ENCODE assay signal across 1 cellular context in the genomic region with DNA sequence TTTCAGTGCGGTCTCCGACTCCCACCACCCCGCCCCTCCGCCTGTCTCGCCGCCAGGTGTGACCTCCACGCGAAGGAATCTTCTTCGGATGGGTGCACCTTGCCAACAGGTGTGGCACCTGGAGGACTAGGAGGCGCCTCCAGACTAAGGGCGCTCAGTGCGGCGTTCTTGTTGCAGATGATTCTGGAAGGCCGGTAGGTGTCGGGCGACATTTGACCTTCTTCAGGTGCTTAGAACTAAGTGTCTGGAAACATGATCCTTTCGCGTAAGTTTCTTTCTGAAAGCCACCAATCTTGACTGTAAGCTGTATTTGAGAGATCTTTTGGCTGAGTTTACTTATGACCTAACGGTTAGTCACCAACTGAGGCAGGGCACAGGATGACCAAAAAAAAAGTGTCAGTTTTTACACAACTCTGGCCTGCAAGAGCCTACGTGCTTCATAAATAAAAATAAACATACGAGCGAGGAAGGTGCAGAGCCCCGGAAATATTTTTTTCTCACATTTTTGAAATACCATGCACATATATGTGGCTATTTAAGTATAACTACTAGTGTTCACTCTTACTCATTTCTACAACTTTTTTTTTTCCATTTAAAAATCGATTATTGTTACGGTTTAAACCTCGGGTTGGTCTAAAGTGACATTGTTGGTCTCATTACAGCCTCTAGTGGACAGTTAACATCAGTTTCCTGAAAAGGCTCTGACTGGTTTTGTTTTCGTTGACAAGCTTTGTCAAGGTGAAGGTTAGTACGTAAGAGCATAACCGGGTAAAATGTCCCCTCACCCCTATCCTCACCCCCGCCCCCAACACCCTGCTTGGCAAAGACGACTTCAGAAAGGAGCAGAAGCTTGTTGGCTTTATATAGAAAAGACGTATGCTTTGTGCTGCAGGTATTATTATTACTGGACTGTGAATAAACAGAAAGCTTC.
TF ChIP-seq lines count a peak whose summit lies in the region.

No MANE protein-coding gene starts in this region.

TF ChIP-seq in A549, 52 proteins besides CTCF, POLR2A, EP300 and RAD21 (continued from another document):
- TF ChIP-seq BHLHE40 (IDR thresholded peaks at IDR 0.05; ENCODE audit: low read depth, low read length) (no peak), FOSL2 (IDR thresholded peaks at IDR 0.05) (no peak), FOSL2 (CRISPR knock-in tag; IDR thresholded peaks at IDR 0.05) (no peak), ZFP36 (IDR thresholded peaks at IDR 0.05; ENCODE audit: borderline replicate concordance, partially characterized antibody) (no peak)
- TF ChIP-seq, protein P1, sequence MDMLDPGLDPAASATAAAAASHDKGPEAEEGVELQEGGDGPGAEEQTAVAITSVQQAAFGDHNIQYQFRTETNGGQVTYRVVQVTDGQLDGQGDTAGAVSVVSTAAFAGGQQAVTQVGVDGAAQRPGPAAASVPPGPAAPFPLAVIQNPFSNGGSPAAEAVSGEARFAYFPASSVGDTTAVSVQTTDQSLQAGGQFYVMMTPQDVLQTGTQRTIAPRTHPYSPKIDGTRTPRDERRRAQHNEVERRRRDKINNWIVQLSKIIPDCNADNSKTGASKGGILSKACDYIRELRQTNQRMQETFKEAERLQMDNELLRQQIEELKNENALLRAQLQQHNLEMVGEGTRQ (IDR thresholded peaks at IDR 0.05): no peak
TF ChIP-seq in A549: peak in this region for 1.
